ENCODE assay signal across 21 cellular contexts in the genomic region with DNA sequence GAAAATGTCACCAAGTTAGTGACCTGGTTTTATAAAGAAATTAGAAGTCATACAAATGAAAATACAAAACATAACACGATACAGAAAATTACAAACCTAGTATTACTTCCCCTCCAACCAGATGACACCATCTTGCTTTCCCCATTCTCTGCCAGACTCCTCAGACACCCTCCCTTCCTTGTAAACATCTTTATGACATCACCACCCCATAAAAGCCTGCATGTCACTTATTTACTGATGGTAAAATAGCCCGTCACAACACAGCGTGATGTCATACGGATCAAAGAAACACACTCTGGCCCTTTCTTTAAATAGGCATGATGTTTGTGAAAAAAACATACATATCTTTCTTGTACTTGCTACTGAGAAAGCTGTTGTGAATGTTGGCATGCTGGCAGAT.
"Had no signal": no experiment of that assay in that cellular context is flagged by ENCODE, and none has a peak within 500 bp of the region (broad histone marks: within the 10 kb centered on the region; RNA-seq: fewer than 3 reads in every experiment).

No MANE protein-coding gene starts in this region.

- H3K4me2 ChIP-seq: SK-N-SH had no signal

- H3K27ac ChIP-seq: RWPE1 had no signal

- DNase-seq: KBM-7, MV-4-11, NCI-H1048, NCI-H1105, NCI-H1417, NCI-H1436 treated with DMSO at 0.1 percent for 48 hours, NCI-H1694, NCI-H187 treated with DMSO at 0.1 percent for 48 hours, NCI-H2029 treated with DMSO at 0.1 percent for 48 hours, NCI-H2107, NCI-H2227 treated with DMSO at 0.1 percent for 48 hours, NCI-H524, NCI-H526 treated with DMSO at 0.1 percent for 48 hours, NCI-H774, PC-3, SHP77, SK-N-SH, SW 1271, T-cell had no signal

- H3K9ac ChIP-seq: SK-N-SH had no signal

- ATAC-seq: Panc1, PC-3, T-cell had no signal
